Comparison of ENCODE assay signal across 20 cellular contexts in the genomic region with DNA sequence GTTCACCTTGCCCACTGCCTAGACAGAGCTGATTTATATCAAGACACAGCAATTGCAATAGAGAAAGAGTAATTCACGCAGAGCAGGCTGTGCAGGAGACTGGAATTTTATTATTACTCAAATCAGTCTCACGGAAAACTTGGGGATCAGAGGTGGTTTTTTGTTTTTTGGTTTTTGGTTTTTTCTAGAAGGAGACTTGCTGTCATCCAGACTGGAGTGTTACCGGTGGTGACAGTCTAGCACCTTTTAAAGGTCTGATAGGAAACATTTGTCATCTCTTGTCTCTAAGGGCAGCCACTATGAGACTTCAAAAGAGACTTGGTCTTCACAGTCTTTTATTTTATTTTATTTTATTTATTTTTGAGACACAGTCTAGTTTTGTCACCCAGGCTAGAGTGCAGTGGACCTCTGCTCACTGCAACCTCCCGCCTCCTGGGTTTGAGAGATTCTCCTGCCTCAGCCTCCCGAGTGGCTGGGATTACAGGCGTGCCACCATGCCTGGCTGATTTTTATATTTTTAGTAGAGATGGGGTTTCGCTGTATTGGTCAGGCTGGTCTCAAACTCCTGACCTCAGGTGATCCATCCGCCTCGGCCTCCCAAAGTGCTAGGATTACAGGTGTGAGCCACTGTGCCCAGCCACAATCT. TPM values are rescaled to one million over a fixed set of nuclear protein-coding genes. Genes with fewer than 3 reads are reported as not detected.
DNase-seq lines count a peak whose midpoint lies in the region; ATAC-seq and TF ChIP-seq lines count a peak whose summit lies in the region.
"Had no signal": no experiment of that assay in that cellular context is flagged by ENCODE, and none has a peak within 500 bp of the region (broad histone marks: within the 10 kb centered on the region; RNA-seq: fewer than 3 reads in every experiment).

No MANE protein-coding gene starts in this region.

- H2AFZ ChIP-seq in GM23338: no peak overlapping the region
- no peak overlapping the region for H2AFZ ChIP-seq in neural progenitor cell (replicated peaks)

- peak overlapping the region; percentile 36 for H3K4me3 Mint-ChIP-seq in activated T-cell treated with anti-CD3 and anti-CD28 coated beads, Interleukin-2, amount 50 U/mL, for 24 hours
- no peak overlapping the region for H3K4me3 Mint-ChIP-seq in GM23338
- H3K4me3 Mint-ChIP-seq in neural progenitor cell: no peak overlapping the region
- H3K4me3 Mint-ChIP-seq: mesothelial cell of epicardium had no signal

- H3K9me3 ChIP-seq in neural progenitor cell (ENCODE audit: low read depth) (no peaks in the 10 kb centered on the region), body of pancreas (no peaks in the 10 kb centered on the region)
- H3K9me3 ChIP-seq: gastroesophageal sphincter, neutrophil, spleen, transverse colon had no signal

- 0 out of 2 replicates have a peak overlapping the region, but pooled peaks have one; percentile 65 for H3K4me2 ChIP-seq in GM23338
- H3K4me2 ChIP-seq in neural progenitor cell: peak overlapping the region; percentile 72

- WGBS in body of pancreas, 2 donors: 73 to 78% methylated on average over 9 of the region's 9 CpGs

- peak overlapping the region; percentile 93 for H3K27ac Mint-ChIP-seq in activated T-cell treated with anti-CD3 and anti-CD28 coated beads, Interleukin-2, amount 50 U/mL, for 24 hours
- H3K27ac Mint-ChIP-seq in GM23338: no peak overlapping the region
- peak overlapping the region; percentile 52 to 92 for H3K27ac Mint-ChIP-seq in activated naive CD4-positive, alpha-beta T cell treated with anti-CD3 and anti-CD28 coated beads, Interleukin-2, amount 50 U/mL, for 72 hours
- no peak overlapping the region for H3K27ac Mint-ChIP-seq in neural progenitor cell
- H3K27ac Mint-ChIP-seq: mesothelial cell of epicardium had no signal

- H3F3A ChIP-seq in GM23338 (replicated peaks; ENCODE audit: low read depth): peaks cover 14% of the 10 kb centered on the region
- H3F3A ChIP-seq in neural progenitor cell (ENCODE audit: low read depth): peaks cover 33% of the 10 kb centered on the region

- intact Hi-C loops in body of pancreas (cut with DNase I): no loop called here

- H3K9me3 Mint-ChIP-seq in activated T-cell treated with anti-CD3 and anti-CD28 coated beads, Interleukin-2, amount 50 U/mL, for 24 hours: no peaks in the 10 kb centered on the region
- H3K9me3 Mint-ChIP-seq in GM23338 (no peaks in the 10 kb centered on the region), neural progenitor cell (no peaks in the 10 kb centered on the region)
- H3K9me3 Mint-ChIP-seq in activated naive CD4-positive, alpha-beta T cell treated with anti-CD3 and anti-CD28 coated beads, Interleukin-2, amount 50 U/mL, for 72 hours: no peaks in the 10 kb centered on the region
- H3K9me3 Mint-ChIP-seq: mesothelial cell of epicardium had no signal

- H3K4me1 ChIP-seq in GM23338 (ENCODE audit: insufficient read depth): peaks cover 13% of the 10 kb centered on the region
- peaks cover 26% of the 10 kb centered on the region for H3K4me1 ChIP-seq in neural progenitor cell
- no peaks in the 10 kb centered on the region for H3K4me1 ChIP-seq in body of pancreas
- H3K4me1 ChIP-seq: gastroesophageal sphincter had no signal

- peaks cover 37% of the 10 kb centered on the region for H3K27me3 ChIP-seq in GM23338 (ENCODE audit: insufficient read depth)
- H3K27me3 ChIP-seq in neural progenitor cell: peaks cover 19% of the 10 kb centered on the region
- no peaks in the 10 kb centered on the region for H3K27me3 ChIP-seq in body of pancreas
- H3K27me3 ChIP-seq: cardiac muscle cell, spleen had no signal

- no peak for TF ChIP-seq POLR2A in body of pancreas (IDR thresholded peaks at IDR 0.05)

- H3K4me3 ChIP-seq in GM23338 (no peak overlapping the region), neural progenitor cell (no peak overlapping the region), body of pancreas (no peak overlapping the region)
- H3K4me3 ChIP-seq: cardiac muscle cell, gastroesophageal sphincter, spleen, transverse colon had no signal

- no peak for TF ChIP-seq CTCF in GM23338 (conservative IDR thresholded peaks at IDR 0.05; ENCODE audit: low read depth in 2 of 2)
- TF ChIP-seq CTCF in neural progenitor cell (IDR thresholded peaks at IDR 0.05): no peak
- no peak for TF ChIP-seq CTCF in body of pancreas (IDR thresholded peaks at IDR 0.05)

- H3K27me3 Mint-ChIP-seq in activated T-cell treated with anti-CD3 and anti-CD28 coated beads, Interleukin-2, amount 50 U/mL, for 24 hours: no peaks in the 10 kb centered on the region
- H3K27me3 Mint-ChIP-seq in GM23338 (ENCODE audit: insufficient read depth, low read depth, poor library complexity) (peaks cover 12% of the 10 kb centered on the region), neural progenitor cell (ENCODE audit: insufficient read depth, low read depth) (peaks cover 18% of the 10 kb centered on the region)

- H3K9ac ChIP-seq in neural progenitor cell: no peak overlapping the region

- H3K36me3 ChIP-seq in GM23338 (ENCODE audit: insufficient read depth): no peaks in the 10 kb centered on the region
- H3K36me3 ChIP-seq in neural progenitor cell: no peaks in the 10 kb centered on the region
- H3K36me3 ChIP-seq in body of pancreas (replicated peaks in 1 of 2; ENCODE audit: insufficient read depth in 1 of 2, low read depth in 2 of 2): no peaks in the 10 kb centered on the region
- H3K36me3 ChIP-seq: cardiac muscle cell, neutrophil, spleen, transverse colon had no signal

- H3K79me2 ChIP-seq in GM23338 (replicated peaks; ENCODE audit: insufficient read depth) (no peaks in the 10 kb centered on the region), neural progenitor cell (ENCODE audit: low read depth) (no peaks in the 10 kb centered on the region)

- H3K36me3 Mint-ChIP-seq in activated T-cell treated with anti-CD3 and anti-CD28 coated beads, Interleukin-2, amount 50 U/mL, for 24 hours (ENCODE audit: low read depth): no peaks in the 10 kb centered on the region
- no peaks in the 10 kb centered on the region for H3K36me3 Mint-ChIP-seq in GM23338 (ENCODE audit: low read depth)
- H3K36me3 Mint-ChIP-seq in activated naive CD4-positive, alpha-beta T cell treated with anti-CD3 and anti-CD28 coated beads, Interleukin-2, amount 50 U/mL, for 72 hours: no peaks in the 10 kb centered on the region
- H3K36me3 Mint-ChIP-seq in neural progenitor cell: no peaks in the 10 kb centered on the region
- H3K36me3 Mint-ChIP-seq: mesothelial cell of epicardium had no signal

- ATAC-seq in GM23338 (no peak), body of pancreas (no peak)
- ATAC-seq in activated naive CD4-positive, alpha-beta T cell treated with anti-CD3 and anti-CD28 coated beads, Interleukin-2, amount 50 U/mL, for 72 hours: peak; percentile 34 to 54
- ATAC-seq: esophagus mucosa, gastroesophageal sphincter had no signal

- no peak for DNase-seq in activated T-cell treated with anti-CD3 and anti-CD28 coated beads, Interleukin-2, amount 50 U/mL, for 24 hours
- no peak for DNase-seq in activated T-cell treated with anti-CD3 and anti-CD28 coated beads, Interleukin-2, amount 50 U/mL, for 1 hour
- DNase-seq in GM23338 (ENCODE audit: low spot score): no peak
- no peak for DNase-seq in activated naive CD4-positive, alpha-beta T cell treated with anti-CD3 and anti-CD28 coated beads, Interleukin-2, amount 50 U/mL, for 72 hours (ENCODE audit: low spot score in 2 of 2)
- no peak for DNase-seq in neural progenitor cell (ENCODE audit: low spot score)
- no peak for DNase-seq in NCI-H2171 (lab: John Stamatoyannopoulos, UW)
- DNase-seq in body of pancreas: no peak
- DNase-seq in NCI-H82 (lab: John Stamatoyannopoulos, UW): no peak
- DNase-seq: HCEC 1CT, NCI-H1694 treated with DMSO at 0.1 percent for 48 hours, NCI-H345, spleen, transverse colon had no signal

- H4K20me1 ChIP-seq in GM23338 (replicated peaks; ENCODE audit: insufficient read depth): no peaks in the 10 kb centered on the region
- no peaks in the 10 kb centered on the region for H4K20me1 ChIP-seq in neural progenitor cell (ENCODE audit: low read depth)

- H3K9me2 ChIP-seq in GM23338 (ENCODE audit: insufficient read depth): no peaks in the 10 kb centered on the region

- H3K27ac ChIP-seq in GM23338 (ENCODE audit: low read depth): no peak overlapping the region
- H3K27ac ChIP-seq in neural progenitor cell: no peak overlapping the region
- no peak overlapping the region for H3K27ac ChIP-seq in body of pancreas
- H3K27ac ChIP-seq: C4-2B, cardiac muscle cell, gastroesophageal sphincter, neutrophil, RWPE1, transverse colon had no signal

- H3K4me1 Mint-ChIP-seq in activated T-cell treated with anti-CD3 and anti-CD28 coated beads, Interleukin-2, amount 50 U/mL, for 24 hours (ENCODE audit: low read depth): peaks cover 59% of the 10 kb centered on the region
- H3K4me1 Mint-ChIP-seq in GM23338 (peaks cover 38% of the 10 kb centered on the region), neural progenitor cell (peaks cover 33% of the 10 kb centered on the region)

TF ChIP-seq in GM23338, 12 proteins besides CTCF, POLR2A, EP300 and RAD21 (continues in another document):
- TF ChIP-seq JUNB (IDR thresholded peaks at IDR 0.05; ENCODE audit: unreplicated experiment) (no peak), ZNF114 (CRISPR knock-in tag; IDR thresholded peaks at IDR 0.05) (no peak), NANOG (IDR thresholded peaks at IDR 0.05; ENCODE audit: borderline replicate concordance) (no peak)

RNA-seq across cellular contexts. Expression of gene APOBEC3H, which starts 19.1 kb away (rescaled TPM):
- not detected in 2 replicates for total RNA-seq in GM23338 (2014; rRNA removed; shearing (Covaris generic))
- polyA plus RNA-seq in GM23338 (2016; fragmentation: Nextera tagmentation; extraction: Ambion mirVana): not detected in 2 replicates
- total RNA-seq in activated naive CD4-positive, alpha-beta T cell treated with anti-CD3 and anti-CD28 coated beads, Interleukin-2, amount 50 U/mL, for 72 hours: 10 to 100 TPM; 10.5 to 34.3 TPM
- total RNA-seq in neural progenitor cell (ENCODE audit: low replicate concordance) (0.87 and 1.4 TPM in 2 replicates), body of pancreas (not detected)
- total RNA-seq: esophagus mucosa, gastroesophageal sphincter, mesothelial cell of epicardium had no signal

RNA-seq across cellular contexts. Expression of gene CBX7, which starts 36.4 kb away (rescaled TPM):
- 11.5 and 12.7 TPM in 2 replicates for total RNA-seq in GM23338 (2014; rRNA removed; shearing (Covaris generic))
- polyA plus RNA-seq in GM23338 (2016; fragmentation: Nextera tagmentation; extraction: Ambion mirVana): 2.6 and 2.8 TPM in 2 replicates
- total RNA-seq in activated naive CD4-positive, alpha-beta T cell treated with anti-CD3 and anti-CD28 coated beads, Interleukin-2, amount 50 U/mL, for 72 hours: 10 to 100 TPM; 25.0 to 43.8 TPM
- 0.71 and 7.7 TPM in 2 replicates for total RNA-seq in neural progenitor cell (ENCODE audit: low replicate concordance)
- total RNA-seq in body of pancreas: 10 to 100 TPM; 38.1 to 41.2 TPM

RNA-seq across cellular contexts. Expression of gene APOBEC3G, which starts 39.0 kb away (rescaled TPM):
- total RNA-seq in GM23338 (2014; rRNA removed; shearing (Covaris generic)): 2.6 and 3.3 TPM in 2 replicates
- polyA plus RNA-seq in GM23338 (2016; fragmentation: Nextera tagmentation; extraction: Ambion mirVana): 1.8 and 2.1 TPM in 2 replicates
- 10 to 100 TPM; 29.1 to 48.3 TPM for total RNA-seq in activated naive CD4-positive, alpha-beta T cell treated with anti-CD3 and anti-CD28 coated beads, Interleukin-2, amount 50 U/mL, for 72 hours
- total RNA-seq in neural progenitor cell (ENCODE audit: low replicate concordance): 0.30 and 0.90 TPM in 2 replicates
- total RNA-seq in body of pancreas: 1 to 10 TPM; 5.4 to 6.3 TPM

Comparison
In these comparisons a context has a peak if more than half of its experiments do, and no peak if none do; other contexts are left out.
1. H3K27ac Mint-ChIP-seq: peak in activated T-cell treated with anti-CD3 and anti-CD28 coated beads, Interleukin-2, amount 50 U/mL, for 24 hours (single experiment) and activated naive CD4-positive, alpha-beta T cell treated with anti-CD3 and anti-CD28 coated beads, Interleukin-2, amount 50 U/mL, for 72 hours (2 of 2); none in GM23338 (single experiment) and neural progenitor cell (single experiment).
2. ATAC-seq: peak in activated naive CD4-positive, alpha-beta T cell treated with anti-CD3 and anti-CD28 coated beads, Interleukin-2, amount 50 U/mL, for 72 hours (2 of 2); none in GM23338 (single experiment) and body of pancreas (single experiment).